ENCODE assay signal across 1 cellular context in genomic region chr2:206981739-206982336, GRCh38.
TF ChIP-seq lines count a peak whose summit lies in the region.

No MANE protein-coding gene starts in this region.

TF ChIP-seq in IMR-90, 13 proteins besides CTCF, POLR2A, EP300 and RAD21:
- TF ChIP-seq CEBPB (IDR thresholded peaks at IDR 0.05; ENCODE audit: low read depth, low read length) (0 out of 2 replicates have a peak, but pooled peaks have one; percentile 14), SMC3 (IDR thresholded peaks at IDR 0.05; ENCODE audit: low read depth, low read length) (peak; percentile 97), MXI1 (IDR thresholded peaks at IDR 0.05; ENCODE audit: borderline replicate concordance, low read depth, low read length) (no peak)
